8 cellular contexts compared by ENCODE assay signal in genomic region chr1:25338188-25338981, GRCh38. TPM values are rescaled to one million over a fixed set of nuclear protein-coding genes. Genes with fewer than 3 reads are reported as not detected.
DNase-seq lines count a peak whose midpoint lies in the region; ATAC-seq, FAIRE-seq and TF ChIP-seq lines count a peak whose summit lies in the region.

Gene TMEM50A, plus strand, starts transcription at chr1:25338334. Its CDS starts 2,153 bp downstream, at chr1:25340487.

- TF ChIP-seq POLR2A in GM18505 (IDR thresholded peaks at IDR 0.05; ENCODE audit: borderline replicate concordance, extremely low read depth, insufficient read depth, insufficient read length), result peak; percentile 80

- H3K36me3 Mint-ChIP-seq in astrocyte (ENCODE audit: low read depth, unreplicated experiment), result no peaks in the 10 kb centered on the region

- no peaks in the 10 kb centered on the region for H3K27me3 Mint-ChIP-seq in astrocyte (ENCODE audit: low read depth, unreplicated experiment)

- H4K20me1 ChIP-seq in astrocyte (ENCODE audit: insufficient read depth, low read length), result peaks cover 15% of the 10 kb centered on the region

- under 1% methylated on average over 68 of the region's 75 CpGs for WGBS in right cardiac atrium
- WGBS in aorta, 2 donors, result 1% methylated on average over 47 to 71 of the region's 75 CpGs

- peak within 1 kb of the TSS; percentile 80 for H3K27ac Mint-ChIP-seq in astrocyte (ENCODE audit: unreplicated experiment)

- H3K4me3 ChIP-seq in astrocyte (ENCODE audit: insufficient read depth, low read depth, low read length) (peak within 1 kb of the TSS; percentile 92), right cardiac atrium (ENCODE audit: low read length) (peak within 1 kb of the TSS; percentile 94), rectal smooth muscle tissue (ENCODE audit: low read length) (peak within 1 kb of the TSS; percentile 90), aorta (ENCODE audit: low read length in 2 of 2) (peak within 1 kb of the TSS; percentile 79 to 88)

- FAIRE-seq in astrocyte (lab: Jason Lieb, UNC), result peak; percentile 67

- peak; percentile 63 for DNase-seq in NCI-H2029 (lab: John Stamatoyannopoulos, UW)
- peak; percentile 87 for DNase-seq in T-helper 9 cell
- peak; percentile 59 for DNase-seq in astrocyte (ENCODE audit: low read depth)
- DNase-seq in right cardiac atrium, result peak; percentile 91 to 97 (median 96)
- DNase-seq in aorta, result peak; percentile 93 to 96

- peak within 1 kb of the TSS; percentile 89 for H3K4me2 ChIP-seq in astrocyte (ENCODE audit: low read length)

- H3K27ac ChIP-seq in astrocyte (ENCODE audit: low read depth, low read length) (peak within 1 kb of the TSS; percentile 95), right cardiac atrium (ENCODE audit: low read length) (peak within 1 kb of the TSS; percentile 96), rectal smooth muscle tissue (ENCODE audit: low read depth, low read length) (peak within 1 kb of the TSS; percentile 96), aorta (ENCODE audit: low read depth in 1 of 2, low read length in 2 of 2) (peak within 1 kb of the TSS; percentile 85 to 96)

- no peak for TF ChIP-seq CTCF in astrocyte (IDR thresholded peaks at IDR 0.05; ENCODE audit: insufficient read depth, low read depth, low read length)

- H3K9me3 ChIP-seq in astrocyte (ENCODE audit: insufficient read depth, low read depth, low read length), result no peaks in the 10 kb centered on the region
- no peaks in the 10 kb centered on the region for H3K9me3 ChIP-seq in right cardiac atrium (ENCODE audit: control insufficient read depth, low read length)
- no peaks in the 10 kb centered on the region for H3K9me3 ChIP-seq in aorta (ENCODE audit: control insufficient read depth, low read length)

- peaks cover 9% of the 10 kb centered on the region for H3K4me1 Mint-ChIP-seq in astrocyte (ENCODE audit: low read depth, unreplicated experiment)

- peak within 1 kb of the TSS; percentile 96 for H3K9ac ChIP-seq in astrocyte (ENCODE audit: low read length)
- H3K9ac ChIP-seq in rectal smooth muscle tissue (ENCODE audit: low read length), result peak within 1 kb of the TSS; percentile 93

- peaks cover 4% of the 10 kb centered on the region for H3K4me1 ChIP-seq in astrocyte (ENCODE audit: insufficient read depth, low read length)
- no peaks in the 10 kb centered on the region for H3K4me1 ChIP-seq in right cardiac atrium (ENCODE audit: control insufficient read depth, insufficient read depth, low read length)
- peaks cover 7% of the 10 kb centered on the region for H3K4me1 ChIP-seq in rectal smooth muscle tissue (ENCODE audit: control insufficient read depth, insufficient read depth, low read length)
- H3K4me1 ChIP-seq in aorta (ENCODE audit: control insufficient read depth in 1 of 2, insufficient read depth in 2 of 2, low read length in 2 of 2), result peaks cover 0 to 2% of the 10 kb centered on the region in 2 donors

- intact Hi-C loops in right cardiac atrium (cut with DNase I) (no loop called here), aorta (cut with DNase I) (loop anchor here in 1 of 2 donors (2.0 kb wide), 1 partner anchor 92 kb away; the partner anchor contains the start of gene RSRP1)

- H3K4me3 Mint-ChIP-seq in astrocyte (ENCODE audit: unreplicated experiment), result peak within 1 kb of the TSS; percentile 95

- no peaks in the 10 kb centered on the region for H3K36me3 ChIP-seq in astrocyte (ENCODE audit: insufficient read depth, low read length)
- no peaks in the 10 kb centered on the region for H3K36me3 ChIP-seq in rectal smooth muscle tissue (ENCODE audit: control insufficient read depth, insufficient read depth, low read length)
- H3K36me3 ChIP-seq in aorta (ENCODE audit: control insufficient read depth in 1 of 2, insufficient read depth in 2 of 2, low read length in 1 of 2), result no peaks in the 10 kb centered on the region

- no peaks in the 10 kb centered on the region for H3K9me3 Mint-ChIP-seq in astrocyte (ENCODE audit: unreplicated experiment)

- peaks cover 56% of the 10 kb centered on the region for H3K79me2 ChIP-seq in astrocyte (ENCODE audit: insufficient read depth, low read length)

- H2AFZ ChIP-seq in astrocyte (ENCODE audit: low read depth, low read length), result peak within 1 kb of the TSS; percentile 86

- ATAC-seq in GM18505 (IDR thresholded peaks at IDR 0.05; ENCODE audit: unreplicated experiment) (peak; percentile 58), HG02885 (IDR thresholded peaks at IDR 0.05; ENCODE audit: poor library complexity, unreplicated experiment) (peak; percentile 75), right cardiac atrium (peak; percentile 98), aorta (ENCODE audit: low FRiP score) (peak; percentile 99)

- H3K27me3 ChIP-seq in astrocyte (ENCODE audit: insufficient read depth, low read length) (no peaks in the 10 kb centered on the region), right cardiac atrium (ENCODE audit: control insufficient read depth, insufficient read depth) (no peaks in the 10 kb centered on the region), rectal smooth muscle tissue (ENCODE audit: control insufficient read depth, insufficient read depth, low read length) (no peaks in the 10 kb centered on the region), aorta (ENCODE audit: control insufficient read depth in 1 of 2, insufficient read depth in 2 of 2, low read length in 1 of 2) (no peaks in the 10 kb centered on the region)

RNA-seq across cellular contexts. Expression of gene TMEM50A, which starts in this region (rescaled TPM):
- total RNA-seq in astrocyte (175 and 189 TPM in 2 replicates), right cardiac atrium (100 to 1,000 TPM in 2 of 4 donors, 10 to 100 TPM in 2; 83.9 to 106 (median 98.6) TPM), aorta (100 to 1,000 TPM; 114 to 115 TPM)
- polyA plus RNA-seq in right cardiac atrium (120 TPM), aorta (100 to 1,000 TPM; 110 to 140 TPM)

Comparison
In these comparisons a context has a peak if more than half of its experiments do, and no peak if none do; other contexts are left out.
1. Peak in every context shown above with its lines: DNase-seq, ATAC-seq, H3K4me3 ChIP-seq and H3K27ac ChIP-seq.